ENCODE assay signal across 22 cellular contexts in genomic region chr5:154002511-154003020, GRCh38. TPM values are rescaled to one million over a fixed set of nuclear protein-coding genes. Genes with fewer than 3 reads are reported as not detected.
A peak's percentile ranks its signal among the peaks of the same experiment; 100 is the strongest.
DNase-seq lines count a peak whose midpoint lies in the region; ATAC-seq and TF ChIP-seq lines count a peak whose summit lies in the region.
"Had no signal": no experiment of that assay in that cellular context is flagged by ENCODE, and none has a peak within 500 bp of the region (broad histone marks: within the 10 kb centered on the region; RNA-seq: fewer than 3 reads in every experiment).

No MANE protein-coding gene starts in this region.

- H3K36me3 ChIP-seq in left ventricle myocardium inferior (peaks cover 39% of the 10 kb centered on the region), psoas muscle (ENCODE audit: insufficient read depth in 1 of 2, low read depth in 1 of 2) (peaks cover 0 to 50% of the 10 kb centered on the region in 2 donors), upper lobe of right lung (peaks cover 11% of the 10 kb centered on the region)
- H3K36me3 ChIP-seq: brain microvascular endothelial cell, right lobe of liver had no signal

- H3K9me3 ChIP-seq in left ventricle myocardium inferior (replicated peaks) (no peaks in the 10 kb centered on the region), psoas muscle (no peaks in the 10 kb centered on the region), upper lobe of right lung (no peaks in the 10 kb centered on the region)
- H3K9me3 ChIP-seq: right lobe of liver, suprapubic skin had no signal

- no peaks in the 10 kb centered on the region for H3K4me1 Mint-ChIP-seq in activated naive CD4-positive, alpha-beta T cell treated with anti-CD3 and anti-CD28 coated beads, Interleukin-2, amount 50 U/mL, for 24 hours
- H3K4me1 Mint-ChIP-seq: activated T-helper 17 cell treated with anti-CD3 and anti-CD28 coated beads, Interleukin-2, amount 50 U/mL, for 72 hours had no signal

- TF ChIP-seq CTCF in left ventricle myocardium inferior (IDR thresholded peaks at IDR 0.05; ENCODE audit: borderline replicate concordance) (no peak), psoas muscle (IDR thresholded peaks at IDR 0.05) (no peak), upper lobe of right lung (IDR thresholded peaks at IDR 0.05) (no peak)

- H3K27me3 ChIP-seq in left ventricle myocardium inferior (ENCODE audit: low read depth), result no peaks in the 10 kb centered on the region
- H3K27me3 ChIP-seq in psoas muscle (ENCODE audit: insufficient read depth in 3 of 3, low read length in 2 of 3), result no peaks in the 10 kb centered on the region
- H3K27me3 ChIP-seq in upper lobe of right lung, result no peaks in the 10 kb centered on the region
- H3K27me3 ChIP-seq: brain microvascular endothelial cell, right lobe of liver, suprapubic skin had no signal

- intact Hi-C loops in left ventricle myocardium inferior (cut with micrococcal nuclease), result no loop called here
- intact Hi-C loops in psoas muscle (cut with DNase I), result no loop called here
- intact Hi-C loops in upper lobe of right lung (cut with DNase I), result no loop called here

- peaks cover 32% of the 10 kb centered on the region for H3K4me1 ChIP-seq in left ventricle myocardium inferior
- peaks cover 4% of the 10 kb centered on the region for H3K4me1 ChIP-seq in psoas muscle
- H3K4me1 ChIP-seq in upper lobe of right lung, result no peaks in the 10 kb centered on the region
- H3K4me1 ChIP-seq: right lobe of liver had no signal

- peaks cover 5% of the 10 kb centered on the region for H3K9me3 Mint-ChIP-seq in activated naive CD4-positive, alpha-beta T cell treated with anti-CD3 and anti-CD28 coated beads, Interleukin-2, amount 50 U/mL, for 24 hours
- H3K9me3 Mint-ChIP-seq in activated naive CD4-positive, alpha-beta T cell treated with anti-CD3 and anti-CD28 coated beads, Interleukin-2, amount 50 U/mL, for 72 hours, result no peaks in the 10 kb centered on the region
- H3K9me3 Mint-ChIP-seq: activated T-helper 17 cell treated with anti-CD3 and anti-CD28 coated beads, Interleukin-2, amount 50 U/mL, for 72 hours; HFFc6 had no signal

- no peak for ATAC-seq in activated naive CD4-positive, alpha-beta T cell treated with anti-CD3 and anti-CD28 coated beads, Interleukin-2, amount 50 U/mL, for 72 hours
- ATAC-seq in psoas muscle (no peak), upper lobe of right lung (no peak), GM18873 (IDR thresholded peaks at IDR 0.05; ENCODE audit: low FRiP score, unreplicated experiment) (no peak), HG03095 (IDR thresholded peaks at IDR 0.05; ENCODE audit: unreplicated experiment) (no peak)
- ATAC-seq: activated T-helper 17 cell treated with anti-CD3 and anti-CD28 coated beads, Interleukin-2, amount 50 U/mL, for 72 hours had no signal

- no peak for DNase-seq in activated naive CD4-positive, alpha-beta T cell treated with anti-CD3 and anti-CD28 coated beads, Interleukin-2, amount 50 U/mL, for 72 hours (ENCODE audit: low spot score in 2 of 2)
- DNase-seq in left ventricle myocardium inferior (no peak), psoas muscle (no peak), upper lobe of right lung (no peak), DMS53 treated with DMSO at 0.1 percent for 48 hours (lab: John Stamatoyannopoulos, UW; ENCODE audit: unreplicated experiment) (no peak)
- DNase-seq: brain microvascular endothelial cell; CD4-positive, alpha-beta T cell; HFFc6; hippocampal formation; Kasumi-1; NCI-H187; nucleus accumbens; right lobe of liver; RPMI8226; T-helper 9 cell had no signal

- H3K27ac Mint-ChIP-seq in activated naive CD4-positive, alpha-beta T cell treated with anti-CD3 and anti-CD28 coated beads, Interleukin-2, amount 50 U/mL, for 24 hours, result peak overlapping the region; percentile 26
- H3K27ac Mint-ChIP-seq in activated naive CD4-positive, alpha-beta T cell treated with anti-CD3 and anti-CD28 coated beads, Interleukin-2, amount 50 U/mL, for 72 hours, result no peak overlapping the region
- H3K27ac Mint-ChIP-seq: activated T-helper 17 cell treated with anti-CD3 and anti-CD28 coated beads, Interleukin-2, amount 50 U/mL, for 72 hours; CD4-positive, alpha-beta T cell; HFFc6 had no signal

- H3K36me3 Mint-ChIP-seq in activated naive CD4-positive, alpha-beta T cell treated with anti-CD3 and anti-CD28 coated beads, Interleukin-2, amount 50 U/mL, for 24 hours, result peaks cover 34% of the 10 kb centered on the region
- peaks cover 12 to 23% of the 10 kb centered on the region in 2 donors for H3K36me3 Mint-ChIP-seq in activated naive CD4-positive, alpha-beta T cell treated with anti-CD3 and anti-CD28 coated beads, Interleukin-2, amount 50 U/mL, for 72 hours

- H3K27me3 Mint-ChIP-seq in activated naive CD4-positive, alpha-beta T cell treated with anti-CD3 and anti-CD28 coated beads, Interleukin-2, amount 50 U/mL, for 24 hours, result no peaks in the 10 kb centered on the region
- H3K27me3 Mint-ChIP-seq: activated T-helper 17 cell treated with anti-CD3 and anti-CD28 coated beads, Interleukin-2, amount 50 U/mL, for 72 hours; CD4-positive, alpha-beta T cell had no signal

- WGBS in psoas muscle, 3 donors, result 69 to 74% (median 72%) methylated on average over 7 of the region's 7 CpGs

- H3K4me3 ChIP-seq in left ventricle myocardium inferior, result no peak overlapping the region
- H3K4me3 ChIP-seq in psoas muscle, result no peak overlapping the region
- no peak overlapping the region for H3K4me3 ChIP-seq in upper lobe of right lung
- H3K4me3 ChIP-seq: coronary artery, right lobe of liver, suprapubic skin had no signal

- no peak overlapping the region for H3K4me3 Mint-ChIP-seq in activated naive CD4-positive, alpha-beta T cell treated with anti-CD3 and anti-CD28 coated beads, Interleukin-2, amount 50 U/mL, for 24 hours
- H3K4me3 Mint-ChIP-seq: activated T-helper 17 cell treated with anti-CD3 and anti-CD28 coated beads, Interleukin-2, amount 50 U/mL, for 72 hours; CD4-positive, alpha-beta T cell; HFFc6 had no signal

- H3K27ac ChIP-seq in left ventricle myocardium inferior (replicated peaks), result peak overlapping the region; percentile 84
- peak overlapping the region; percentile 70 for H3K27ac ChIP-seq in psoas muscle
- peak overlapping the region; percentile 75 for H3K27ac ChIP-seq in upper lobe of right lung
- H3K27ac ChIP-seq: 22Rv1, brain microvascular endothelial cell had no signal

RNA-seq across cellular contexts. Expression of gene FAM114A2, which starts 36.1 kb away (rescaled TPM):
- total RNA-seq in activated naive CD4-positive, alpha-beta T cell treated with anti-CD3 and anti-CD28 coated beads, Interleukin-2, amount 50 U/mL, for 72 hours, result 10 to 100 TPM; 23.2 to 24.2 TPM
- total RNA-seq in left ventricle myocardium inferior (32.3 TPM), psoas muscle (10 to 100 TPM; 22.6 to 36.5 (median 28.0) TPM), upper lobe of right lung (37.4 TPM)
- polyA plus RNA-seq in psoas muscle, result 10 to 100 TPM; 11.2 to 23.2 (median 11.4) TPM

RNA-seq across cellular contexts. Expression of gene MFAP3, which starts 36.2 kb away (rescaled TPM):
- 10 to 100 TPM; 12.5 to 16.8 TPM for total RNA-seq in activated naive CD4-positive, alpha-beta T cell treated with anti-CD3 and anti-CD28 coated beads, Interleukin-2, amount 50 U/mL, for 72 hours
- total RNA-seq in left ventricle myocardium inferior (29.4 TPM), psoas muscle (10 to 100 TPM; 22.1 to 27.1 (median 24.4) TPM), upper lobe of right lung (32.8 TPM)
- 10 to 100 TPM in 2 of 3 donors, 1 to 10 TPM in 1; 8.2 to 45.5 (median 13.6) TPM for polyA plus RNA-seq in psoas muscle
